In genomic region chrX:120732461-120732860, GRCh38 we compare ENCODE assay signal across 16 cellular contexts.
A peak's percentile ranks its signal among the peaks of the same experiment; 100 is the strongest.
DNase-seq lines count a peak whose midpoint lies in the region; ATAC-seq and TF ChIP-seq lines count a peak whose summit lies in the region.
"Had no signal": no experiment of that assay in that cellular context is flagged by ENCODE, and none has a peak within 500 bp of the region (broad histone marks: within the 10 kb centered on the region; RNA-seq: fewer than 3 reads in every experiment).

No MANE protein-coding gene starts in this region.

- no peak for TF ChIP-seq CTCF in HFFc6 (IDR thresholded peaks at IDR 0.05)
- no peak for TF ChIP-seq CTCF in fibroblast of the aortic adventitia (IDR thresholded peaks at IDR 0.05; ENCODE audit: insufficient read depth, low read length)

- H3K4me1 Mint-ChIP-seq in HFFc6 (ENCODE audit: low read depth), result peaks cover 46% of the 10 kb centered on the region
- H3K4me1 Mint-ChIP-seq: CD14-positive monocyte, GM23338 had no signal

- H3K79me2 ChIP-seq in ACC112 (ENCODE audit: control insufficient read depth, insufficient read depth, low read length, unreplicated experiment), result no peaks in the 10 kb centered on the region

- no peak overlapping the region for H3K4me3 ChIP-seq in ACC112 (ENCODE audit: low read depth, low read length)
- no peak overlapping the region for H3K4me3 ChIP-seq in fibroblast of the aortic adventitia (ENCODE audit: low read depth, low read length)
- H3K4me3 ChIP-seq: GM12878, GM23338 had no signal

- peak overlapping the region; percentile 77 for H3K27ac Mint-ChIP-seq in HFFc6
- H3K27ac Mint-ChIP-seq: CD14-positive monocyte; CD8-positive, alpha-beta T cell; GM23338; IgD-negative memory B cell had no signal

- peaks cover 32% of the 10 kb centered on the region for H3K4me1 ChIP-seq in ACC112 (ENCODE audit: control insufficient read depth, insufficient read depth, low read length, unreplicated experiment)

- H3K9me3 Mint-ChIP-seq in HFFc6, result peaks cover 5% of the 10 kb centered on the region; the same call in 1 of the 2 replicates
- H3K9me3 Mint-ChIP-seq: GM23338 had no signal

- H2AFZ ChIP-seq in ACC112 (ENCODE audit: low read length, unreplicated experiment), result no peak overlapping the region
- H2AFZ ChIP-seq: GM23338 had no signal

- ATAC-seq in HG03135 (IDR thresholded peaks at IDR 0.05; ENCODE audit: unreplicated experiment), result no peak
- no peak for ATAC-seq in GM21529 (IDR thresholded peaks at IDR 0.05; ENCODE audit: unreplicated experiment)
- ATAC-seq: CD8-positive, alpha-beta T cell; GM12878; GM23338 had no signal

- H3K36me3 ChIP-seq in ACC112 (ENCODE audit: insufficient read depth, low read length), result no peaks in the 10 kb centered on the region

- H3K4me3 Mint-ChIP-seq in HFFc6, result no peak overlapping the region
- H3K4me3 Mint-ChIP-seq: CD14-positive monocyte; CD8-positive, alpha-beta T cell; GM23338; IgD-negative memory B cell had no signal

- H3K27me3 Mint-ChIP-seq in HFFc6 (ENCODE audit: insufficient read depth), result peaks cover 3% of the 10 kb centered on the region; the same call in 1 of the 2 replicates
- H3K27me3 Mint-ChIP-seq: IgD-negative memory B cell had no signal

- peak overlapping the region; percentile 100 for H3K27ac ChIP-seq in ACC112 (ENCODE audit: low read depth, low read length)

- H3K36me3 Mint-ChIP-seq in HFFc6 (ENCODE audit: low read depth), result peaks cover 9% of the 10 kb centered on the region; the same call in 1 of the 2 replicates
- H3K36me3 Mint-ChIP-seq: CD14-positive monocyte; CD8-positive, alpha-beta T cell; IgD-negative memory B cell had no signal

- H3K27me3 ChIP-seq in ACC112 (ENCODE audit: insufficient read depth, low read length), result no peaks in the 10 kb centered on the region

- DNase-seq in HFFc6 (no peak), dermis microvascular lymphatic vessel endothelial cell (ENCODE audit: low read depth in 2 of 2) (peak; percentile 3 to 35), fibroblast of the aortic adventitia (ENCODE audit: low read depth) (peak; percentile 8), NCI-H2227 (lab: John Stamatoyannopoulos, UW; ENCODE audit: unreplicated experiment) (no peak), kidney tubule cell (ENCODE audit: low spot score) (no peak)
- DNase-seq: CD8-positive, alpha-beta T cell; COR-L47; DMS153; H7 had no signal

Comparison
In these comparisons a context has a peak if more than half of its experiments do, and no peak if none do; other contexts are left out.
1. DNase-seq: peak in dermis microvascular lymphatic vessel endothelial cell (2 of 2) and fibroblast of the aortic adventitia (single experiment); none in HFFc6 (single experiment), NCI-H2227 (single experiment) and kidney tubule cell (single experiment).